8 cellular contexts compared by ENCODE assay signal in genomic region chr3:64685800-64686445, GRCh38. TPM values are rescaled to one million over a fixed set of nuclear protein-coding genes. Genes with fewer than 3 reads are reported as not detected.
DNase-seq lines count a peak whose midpoint lies in the region; ATAC-seq, FAIRE-seq and TF ChIP-seq lines count a peak whose summit lies in the region.

No MANE protein-coding gene starts in this region.

- CTCF ChIA-PET in Caco-2 (lab: Charles Lee) = interaction anchor here (0.6 to 0.9 kb wide), 2 partner anchors 152 to 335 kb away, joined by 3 read pairs; no protein-coding TSS in a partner anchor

- peaks cover 6% of the 10 kb centered on the region; the same call in 1 of the 2 replicates for H3K4me1 ChIP-seq in Caco-2
- peaks cover 48% of the 10 kb centered on the region for H3K4me1 ChIP-seq in HUES64 (ENCODE audit: insufficient read depth, low read length)
- H3K4me1 ChIP-seq in astrocyte (ENCODE audit: insufficient read depth, low read length) = peaks cover 16% of the 10 kb centered on the region
- peaks cover 77% of the 10 kb centered on the region for H3K4me1 ChIP-seq in left ventricle myocardium inferior

- H3K27ac Mint-ChIP-seq in Caco-2 (ENCODE audit: unreplicated experiment) (peak overlapping the region; percentile 14), astrocyte (ENCODE audit: unreplicated experiment) (peak overlapping the region; percentile 94)

- no peak for ATAC-seq in HG02571 (IDR thresholded peaks at IDR 0.05; ENCODE audit: unreplicated experiment)

- H3K27ac ChIP-seq in HUES64 (ENCODE audit: low read depth, low read length) (peak overlapping the region; percentile 57; the same call in 1 of the 2 replicates), astrocyte (ENCODE audit: low read depth, low read length) (peak overlapping the region; percentile 80), left ventricle myocardium inferior (replicated peaks) (peak overlapping the region; percentile 97)

- peak; percentile 22 to 56 for TF ChIP-seq CTCF in Caco-2 (IDR thresholded peaks at IDR 0.05; ENCODE audit: insufficient read depth in 1 of 2, low read depth in 1 of 2, low read length in 1 of 2, severe bottlenecking in 1 of 2, unreplicated experiment in 1 of 2)
- no peak for TF ChIP-seq CTCF in astrocyte (IDR thresholded peaks at IDR 0.05; ENCODE audit: insufficient read depth, low read depth, low read length)
- TF ChIP-seq CTCF in left ventricle myocardium inferior (IDR thresholded peaks at IDR 0.05; ENCODE audit: borderline replicate concordance) = peak; percentile 68
- no peak for TF ChIP-seq CTCF in GM13977 (IDR thresholded peaks at IDR 0.05; ENCODE audit: extremely low read depth, insufficient read depth, missing control alignments)

- DNase-seq in Caco-2 (peak; percentile 91 to 94), astrocyte (ENCODE audit: low read depth) (peak; percentile 91), left ventricle myocardium inferior (peak; percentile 93), pons (ENCODE audit: low spot score) (peak; percentile 69), GM13977 (ENCODE audit: low spot score) (no peak)
- no peak for DNase-seq in activated CD4-positive, alpha-beta T cell treated with anti-CD3 and anti-CD28 coated beads for 4 hours

- peak overlapping the region; percentile 96 for H2AFZ ChIP-seq in astrocyte (ENCODE audit: low read depth, low read length)

- no peak for FAIRE-seq in astrocyte (lab: Jason Lieb, UNC)

- TSS peak; percentile 79 for BruUV-seq in Caco-2 (replicated peaks; lab: Mats Ljungman, UMichigan)

- peaks cover 7% of the 10 kb centered on the region for H3K4me1 Mint-ChIP-seq in Caco-2 (ENCODE audit: low read depth, unreplicated experiment)
- H3K4me1 Mint-ChIP-seq in astrocyte (ENCODE audit: low read depth, unreplicated experiment) = peaks cover 4% of the 10 kb centered on the region

- H3K4me2 ChIP-seq in astrocyte (ENCODE audit: low read length) = peak overlapping the region; percentile 100

- POLR2A ChIA-PET in Caco-2 (lab: Charles Lee) = no interaction called here

- under 1% methylated on average over 42 of the region's 42 CpGs for WGBS in HUES64

- H3K36me3 Mint-ChIP-seq in Caco-2 (ENCODE audit: insufficient read depth, unreplicated experiment) (no peaks in the 10 kb centered on the region), astrocyte (ENCODE audit: low read depth, unreplicated experiment) (peaks cover 4% of the 10 kb centered on the region)

- peak overlapping the region; percentile 87 for H3K4me3 Mint-ChIP-seq in Caco-2 (ENCODE audit: unreplicated experiment)
- H3K4me3 Mint-ChIP-seq in astrocyte (ENCODE audit: unreplicated experiment) = peak overlapping the region; percentile 96

- intact Hi-C loops in Caco-2 (cut with micrococcal nuclease; ENCODE audit: unreplicated experiment) (loop anchor here (1.0 to 10.0 kb wide), 7 partner anchors 73 to 751 kb away; no protein-coding TSS in a partner anchor), left ventricle myocardium inferior (cut with micrococcal nuclease) (loop anchor here (5.0 kb wide), 1 partner anchor 561 kb away; no protein-coding TSS in a partner anchor)

- H3K4me3 ChIP-seq in Caco-2 (ENCODE audit: low read depth, low read length) (peak overlapping the region; percentile 71), HUES64 (ENCODE audit: low read length) (peak overlapping the region; percentile 62), astrocyte (ENCODE audit: insufficient read depth, low read depth, low read length) (peak overlapping the region; percentile 71), left ventricle myocardium inferior (peak overlapping the region; percentile 78)

- peaks cover 4% of the 10 kb centered on the region for H4K20me1 ChIP-seq in astrocyte (ENCODE audit: insufficient read depth, low read length)

- in situ Hi-C loops in GM13977 (cut with MboI; ENCODE audit: low pct_unique_long_range_greater_than_20kb, low sequenced_read_pairs, unreplicated experiment) = no loop called here

- H3K79me2 ChIP-seq in astrocyte (ENCODE audit: insufficient read depth, low read length) = no peaks in the 10 kb centered on the region

- H3K9ac ChIP-seq in HUES64 (ENCODE audit: low read depth, low read length) (peak overlapping the region; percentile 11; the same call in 1 of the 2 replicates), astrocyte (ENCODE audit: low read length) (peak overlapping the region; percentile 83)

- H3K27me3 Mint-ChIP-seq in Caco-2 (ENCODE audit: insufficient read depth, unreplicated experiment) = peaks cover 3% of the 10 kb centered on the region
- H3K27me3 Mint-ChIP-seq in astrocyte (ENCODE audit: low read depth, unreplicated experiment) = peaks cover 20% of the 10 kb centered on the region

- H3K9me3 Mint-ChIP-seq in Caco-2 (ENCODE audit: unreplicated experiment) (no peaks in the 10 kb centered on the region), astrocyte (ENCODE audit: unreplicated experiment) (no peaks in the 10 kb centered on the region)

- no peaks in the 10 kb centered on the region for H3K36me3 ChIP-seq in Caco-2 (ENCODE audit: control insufficient read depth, insufficient read depth, low read length)
- no peaks in the 10 kb centered on the region; the same call in 1 of the 2 replicates for H3K36me3 ChIP-seq in HUES64 (ENCODE audit: insufficient read depth, low read length)
- no peaks in the 10 kb centered on the region for H3K36me3 ChIP-seq in astrocyte (ENCODE audit: insufficient read depth, low read length)
- H3K36me3 ChIP-seq in left ventricle myocardium inferior = peaks cover 10% of the 10 kb centered on the region

- H3K9me3 ChIP-seq in Caco-2 = no peaks in the 10 kb centered on the region
- no peaks in the 10 kb centered on the region for H3K9me3 ChIP-seq in HUES64 (ENCODE audit: insufficient read depth, low read depth, low read length)
- no peaks in the 10 kb centered on the region for H3K9me3 ChIP-seq in astrocyte (ENCODE audit: insufficient read depth, low read depth, low read length)
- H3K9me3 ChIP-seq in left ventricle myocardium inferior (replicated peaks) = no peaks in the 10 kb centered on the region

- no peaks in the 10 kb centered on the region for H3K27me3 ChIP-seq in Caco-2 (replicated peaks; ENCODE audit: control insufficient read depth, insufficient read depth, low read length)
- peaks cover 91% of the 10 kb centered on the region for H3K27me3 ChIP-seq in HUES64 (ENCODE audit: insufficient read depth, low read length)
- H3K27me3 ChIP-seq in astrocyte (ENCODE audit: insufficient read depth, low read length) = no peaks in the 10 kb centered on the region
- no peaks in the 10 kb centered on the region for H3K27me3 ChIP-seq in left ventricle myocardium inferior (ENCODE audit: low read depth)

RNA-seq across cellular contexts. Expression of gene ADAMTS9, which starts 1.9 kb away (rescaled TPM):
- 4.0 and 5.5 TPM in 2 replicates for total RNA-seq in Caco-2 (2022)
- 4.4 TPM for polyA plus RNA-seq in HUES64 (2013, experiment 1 of 2)
- polyA plus RNA-seq in HUES64 (2013, experiment 2 of 2) = 7.8 TPM
- total RNA-seq in astrocyte = 7.5 and 8.3 TPM in 2 replicates
- total RNA-seq in left ventricle myocardium inferior = 14.7 TPM

Comparison
In these comparisons a context has a peak if more than half of its experiments do, and no peak if none do; other contexts are left out.
1. DNase-seq: peak in Caco-2 (2 of 2), astrocyte (single experiment), left ventricle myocardium inferior (single experiment) and pons (single experiment); none in activated CD4-positive, alpha-beta T cell treated with anti-CD3 and anti-CD28 coated beads for 4 hours (0 of 2) and GM13977 (single experiment).
2. CTCF ChIP-seq: peak in Caco-2 (2 of 2) and left ventricle myocardium inferior (single experiment); none in astrocyte (single experiment) and GM13977 (single experiment).
3. Peak in every context shown above with its lines, with median percentiles within 50 percentile points of each other: H3K4me3 ChIP-seq and H3K27ac ChIP-seq.